In genomic region chr5:10898489-10898888, GRCh38 we compare ENCODE assay signal across 29 cellular contexts.
"Had no signal": no experiment of that assay in that cellular context is flagged by ENCODE, and none has a peak within 500 bp of the region (broad histone marks: within the 10 kb centered on the region; RNA-seq: fewer than 3 reads in every experiment).

No MANE protein-coding gene starts in this region.

- H2AFZ ChIP-seq: parathyroid adenoma had no signal

- DNase-seq: natural killer cell; occipital lobe; ovary; posterior cingulate gyrus; psoas muscle; right cardiac atrium; right lobe of liver; sigmoid colon; small intestine; stimulated activated CD4-positive, alpha-beta T cell treated with anti-CD3 and anti-CD28 coated beads, Interleukin-15, amount 100 ng/mL, for 24 hours; stimulated activated CD4-positive, alpha-beta T cell treated with anti-CD3 and anti-CD28 coated beads, Interleukin-2, amount 100 ng/mL, for 24 hours; stimulated activated CD4-positive, alpha-beta T cell treated with anti-CD3 and anti-CD28 coated beads, Interleukin-2, amount 100 ng/mL, for 48 hours; stimulated activated CD4-positive, alpha-beta T cell treated with anti-CD3 and anti-CD28 coated beads, Interleukin-4, amount 100 ng/mL, for 24 hours; stimulated activated naive B cell treated with anti-CD40 and anti-IgM and Interleukin-4, amounts not matched to agents 10 μg/mL and 1 μg/mL and 100 μg/mL, for 72 hours; stimulated activated naive CD4-positive, alpha-beta T cell treated with Interleukin-2 at 50 U/mL for 16 hours; stomach; thyroid gland; trophoblast cell; upper lobe of left lung had no signal

- H3K36me3 ChIP-seq: ovary, right lobe of liver, sigmoid colon, stomach, thoracic aorta, thyroid gland, tibial nerve, upper lobe of left lung, vagina had no signal

- H3K4me3 Mint-ChIP-seq: natural killer cell; nephron; neural crest cell; stimulated activated effector memory CD8-positive, alpha-beta T cell treated with anti-CD3 and anti-CD28 coated beads, Interleukin-12 subunit alpha, Interleukin-12 subunit beta, amount 100 ng/mL, for 72 hours; stimulated activated naive B cell treated with anti-CD40 and anti-IgM and Interleukin-4, amounts not matched to agents 10 μg/mL and 1 μg/mL and 100 μg/mL, for 72 hours; stimulated activated naive CD8-positive, alpha-beta T cell treated with anti-CD3 and anti-CD28 coated beads, Interleukin-15, Interleukin-2, amounts not matched to agents 100 ng/mL and 50 ng/mL, for 24 hours had no signal

- H3K79me2 ChIP-seq: parathyroid adenoma had no signal

- H3K27ac Mint-ChIP-seq: natural killer cell; nephron; progenitor cell of endocrine pancreas; stimulated activated effector memory CD8-positive, alpha-beta T cell treated with anti-CD3 and anti-CD28 coated beads, Interleukin-12 subunit alpha, Interleukin-12 subunit beta, amount 100 ng/mL, for 72 hours; stimulated activated naive B cell treated with anti-CD40 and anti-IgM and Interleukin-4, amounts not matched to agents 10 μg/mL and 1 μg/mL and 100 μg/mL, for 72 hours; stimulated activated naive CD8-positive, alpha-beta T cell treated with anti-CD3 and anti-CD28 coated beads, Interleukin-15, Interleukin-2, amounts not matched to agents 100 ng/mL and 50 ng/mL, for 24 hours had no signal

- H3K4me1 Mint-ChIP-seq: natural killer cell; nephron; stimulated activated effector memory CD8-positive, alpha-beta T cell treated with anti-CD3 and anti-CD28 coated beads, Interleukin-12 subunit alpha, Interleukin-12 subunit beta, amount 100 ng/mL, for 72 hours; stimulated activated naive B cell treated with anti-CD40 and anti-IgM and Interleukin-4, amounts not matched to agents 10 μg/mL and 1 μg/mL and 100 μg/mL, for 72 hours had no signal

- H3K4me1 ChIP-seq: parathyroid adenoma, psoas muscle, right lobe of liver, sigmoid colon, stomach, thyroid gland, upper lobe of left lung, vagina had no signal

- ATAC-seq: natural killer cell; psoas muscle; right cardiac atrium; right lobe of liver; stimulated activated effector memory CD8-positive, alpha-beta T cell treated with anti-CD3 and anti-CD28 coated beads, Interleukin-12 subunit alpha, Interleukin-12 subunit beta, amount 100 ng/mL, for 72 hours; stimulated activated naive B cell treated with anti-CD40 and anti-IgM and Interleukin-4, amounts not matched to agents 10 μg/mL and 1 μg/mL and 100 μg/mL, for 72 hours had no signal

- H3K9me3 ChIP-seq: ovary, psoas muscle, right lobe of liver, sigmoid colon, stomach, thoracic aorta, thyroid gland, tibial nerve, upper lobe of left lung, vagina had no signal

- FAIRE-seq: small intestine, urothelium cell line had no signal

- H3K36me3 Mint-ChIP-seq: natural killer cell; stimulated activated effector memory CD8-positive, alpha-beta T cell treated with anti-CD3 and anti-CD28 coated beads, Interleukin-12 subunit alpha, Interleukin-12 subunit beta, amount 100 ng/mL, for 72 hours; stimulated activated naive B cell treated with anti-CD40 and anti-IgM and Interleukin-4, amounts not matched to agents 10 μg/mL and 1 μg/mL and 100 μg/mL, for 72 hours had no signal

- H3K9me3 Mint-ChIP-seq: nephron; stimulated activated effector memory CD8-positive, alpha-beta T cell treated with anti-CD3 and anti-CD28 coated beads, Interleukin-12 subunit alpha, Interleukin-12 subunit beta, amount 100 ng/mL, for 72 hours; stimulated activated naive CD8-positive, alpha-beta T cell treated with anti-CD3 and anti-CD28 coated beads, Interleukin-15, Interleukin-2, amounts not matched to agents 100 ng/mL and 50 ng/mL, for 24 hours had no signal

- H3K27me3 ChIP-seq: ovary, right lobe of liver, sigmoid colon, stomach, thyroid gland, tibial nerve, upper lobe of left lung, vagina had no signal

- H3K27ac ChIP-seq: ovary, parathyroid adenoma, psoas muscle, right lobe of liver, sigmoid colon, stomach, thoracic aorta, thyroid gland, tibial nerve, upper lobe of left lung, vagina had no signal

- H3K4me3 ChIP-seq: ovary, psoas muscle, right lobe of liver, sigmoid colon, stomach, thoracic aorta, thyroid gland, tibial nerve, upper lobe of left lung, vagina had no signal

- H3K9ac ChIP-seq: parathyroid adenoma had no signal
